Comparison of ENCODE assay signal across 36 cellular contexts in the genomic region with DNA sequence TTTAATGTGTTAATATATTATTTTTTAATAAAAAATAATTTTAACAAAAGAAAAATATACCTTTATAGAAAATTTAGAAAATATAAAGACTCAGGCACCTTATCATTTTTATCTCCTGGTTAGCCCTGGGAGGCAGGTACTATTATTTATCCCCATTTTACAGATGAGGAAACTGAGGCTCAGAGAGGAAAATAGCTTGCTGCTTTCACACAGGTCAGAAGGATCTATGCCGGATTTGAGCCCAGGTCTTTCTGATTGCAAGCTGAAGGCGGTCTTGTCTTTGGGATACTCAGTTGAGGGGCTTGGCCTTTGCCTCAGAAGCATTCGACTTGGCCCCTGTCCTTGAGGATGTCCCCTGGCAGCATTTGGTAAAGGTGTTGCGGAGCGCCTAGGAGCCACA. TPM values are rescaled to one million over a fixed set of nuclear protein-coding genes. Genes with fewer than 3 reads are reported as not detected.
"Had no signal": no experiment of that assay in that cellular context is flagged by ENCODE, and none has a peak within 500 bp of the region (broad histone marks: within the 10 kb centered on the region; RNA-seq: fewer than 3 reads in every experiment).

No MANE protein-coding gene starts in this region.

- H3K4me3 ChIP-seq: adrenal gland, body of pancreas, breast epithelium, Peyer's patch had no signal

- H3K4me1 ChIP-seq: adrenal gland, breast epithelium had no signal

- H3K36me3 ChIP-seq: adrenal gland, breast epithelium, Peyer's patch, WERI-Rb-1 had no signal

- H3K27me3 Mint-ChIP-seq: activated CD4-positive, alpha-beta memory T cell treated with anti-CD3 and anti-CD28 coated beads, Interleukin-2, amount 10 ng/mL, durations not matched to agents 7 days and 5 days; activated CD8-positive, alpha-beta memory T cell treated with anti-CD3 and anti-CD28 coated beads, Interleukin-2, amount 10 ng/mL, durations not matched to agents 7 days and 5 days; activated T-helper 17 cell treated with anti-CD3 and anti-CD28 coated beads, Interleukin-2, amount 50 U/mL, for 72 hours had no signal

- H3K27ac Mint-ChIP-seq: activated CD4-positive, alpha-beta memory T cell treated with anti-CD3 and anti-CD28 coated beads, Interleukin-2, amount 10 ng/mL, durations not matched to agents 7 days and 5 days; activated CD8-positive, alpha-beta memory T cell treated with anti-CD3 and anti-CD28 coated beads, Interleukin-2, amount 10 ng/mL, durations not matched to agents 7 days and 5 days had no signal

- H3K9me3 Mint-ChIP-seq: activated CD4-positive, alpha-beta memory T cell treated with anti-CD3 and anti-CD28 coated beads, Interleukin-2, amount 10 ng/mL, durations not matched to agents 7 days and 5 days; activated T-helper 17 cell treated with anti-CD3 and anti-CD28 coated beads, Interleukin-2, amount 50 U/mL, for 72 hours had no signal

- ATAC-seq: activated CD8-positive, alpha-beta memory T cell treated with anti-CD3 and anti-CD28 coated beads, Interleukin-2, amount 10 ng/mL, durations not matched to agents 7 days and 5 days; activated T-helper 17 cell treated with anti-CD3 and anti-CD28 coated beads, Interleukin-2, amount 50 U/mL, for 72 hours; body of pancreas; PC-3; SK-N-SH treated with all-trans-retinoic acid at 6 μM for 48 hours had no signal

- H3K9me3 ChIP-seq: adrenal gland, body of pancreas, breast epithelium, Peyer's patch had no signal

- H3K27me3 ChIP-seq: adrenal gland, body of pancreas, breast epithelium, Peyer's patch had no signal

- DNase-seq: activated CD4-positive, alpha-beta memory T cell treated with anti-CD3 and anti-CD28 coated beads, Interleukin-2, amount 10 ng/mL, durations not matched to agents 7 days and 5 days; activated CD4-positive, alpha-beta T cell treated with anti-CD3 and anti-CD28 coated beads for 1 hour; activated CD4-positive, alpha-beta T cell treated with anti-CD3 and anti-CD28 coated beads for 48 hours; activated CD4-positive, CD25-positive, alpha-beta regulatory T cell; activated CD8-positive, alpha-beta memory T cell treated with anti-CD3 and anti-CD28 coated beads for 24 hours; activated CD8-positive, alpha-beta memory T cell treated with anti-CD3 and anti-CD28 coated beads, Interleukin-2, amount 10 ng/mL, durations not matched to agents 7 days and 5 days; activated CD8-positive, alpha-beta memory T cell treated with anti-CD3 and anti-CD28 coated beads, Interleukin-2, amount 50 U/mL, for 48 hours; activated effector memory CD4-positive, alpha-beta T cell treated with anti-CD3 and anti-CD28 coated beads, Interleukin-2, amount 50 U/mL, for 16 hours; activated naive CD4-positive, alpha-beta T cell; activated naive CD4-positive, alpha-beta T cell treated with anti-CD3 and anti-CD28 coated beads, Interleukin-2, amount 50 U/mL, for 16 hours; activated T-cell treated with anti-CD3 and anti-CD28 coated beads, Interleukin-2, amount 50 U/mL, for 48 hours; adrenal gland; body of pancreas; NCI-H1092 treated with DMSO at 0.1 percent for 48 hours; NCI-H1417; NCI-H187; NCI-H2029 treated with DMSO at 0.1 percent for 48 hours; NCI-H2107; NCI-H2171; NCI-H510A; NCI-H526; NCI-H748 treated with DMSO at 0.1 percent for 48 hours; NK-92 treated with Interleukin-12 subunit alpha and Interleukin-12 subunit beta, amount 100 ng/mL, for 24 hours; PC-3; Peyer's patch; RPMI8226; SIG-M5; T-helper 1 cell; T-helper 2 cell; T-helper 9 cell; WERI-Rb-1 had no signal

- H3K36me3 Mint-ChIP-seq: activated CD8-positive, alpha-beta memory T cell treated with anti-CD3 and anti-CD28 coated beads, Interleukin-2, amount 10 ng/mL, durations not matched to agents 7 days and 5 days had no signal

- H3K4me3 Mint-ChIP-seq: activated CD4-positive, alpha-beta memory T cell treated with anti-CD3 and anti-CD28 coated beads, Interleukin-2, amount 10 ng/mL, durations not matched to agents 7 days and 5 days; activated CD8-positive, alpha-beta memory T cell treated with anti-CD3 and anti-CD28 coated beads, Interleukin-2, amount 10 ng/mL, durations not matched to agents 7 days and 5 days; activated T-helper 17 cell treated with anti-CD3 and anti-CD28 coated beads, Interleukin-2, amount 50 U/mL, for 72 hours had no signal

- H3K27ac ChIP-seq: adrenal gland, body of pancreas, breast epithelium, Peyer's patch, WERI-Rb-1 had no signal

RNA-seq across cellular contexts. Expression of gene GDAP1L1, which starts 25.1 kb away (rescaled TPM):
- total RNA-seq: activated CD4-positive, alpha-beta memory T cell treated with anti-CD3 and anti-CD28 coated beads, Interleukin-2, amount 10 ng/mL, durations not matched to agents 7 days and 5 days; activated CD8-positive, alpha-beta memory T cell treated with anti-CD3 and anti-CD28 coated beads, Interleukin-2, amount 10 ng/mL, durations not matched to agents 7 days and 5 days; activated T-helper 17 cell treated with anti-CD3 and anti-CD28 coated beads, Interleukin-2, amount 50 U/mL, for 72 hours; body of pancreas; breast epithelium; M059J; PC-3; SK-MEL-5 had no signal

RNA-seq across cellular contexts. Expression of gene JPH2, which starts 35.0 kb away (rescaled TPM):
- total RNA-seq: activated CD8-positive, alpha-beta memory T cell treated with anti-CD3 and anti-CD28 coated beads, Interleukin-2, amount 10 ng/mL, durations not matched to agents 7 days and 5 days had no signal
